In the genomic region with DNA sequence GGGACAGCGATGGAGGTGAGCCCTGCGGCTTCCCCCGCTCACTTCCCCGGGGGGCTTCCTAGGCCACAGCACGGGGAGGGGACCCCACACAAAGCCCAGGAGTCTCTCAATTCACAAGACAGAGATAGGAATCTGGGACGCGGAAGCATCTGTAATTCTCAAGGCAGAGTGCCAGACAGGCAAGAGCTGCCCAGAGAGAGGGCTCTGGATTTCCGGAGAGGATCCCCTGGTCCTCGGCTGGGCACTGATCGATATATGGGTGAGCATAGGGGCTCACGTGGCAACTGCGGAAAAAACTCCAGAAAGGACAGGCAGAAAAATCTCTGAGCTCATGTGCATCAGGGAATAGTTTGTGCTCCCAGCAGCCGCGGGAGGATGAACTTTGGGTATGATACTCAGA, we compare ENCODE assay signal across 19 cellular contexts.
DNase-seq lines count a peak whose midpoint lies in the region; ATAC-seq and TF ChIP-seq lines count a peak whose summit lies in the region.
"Had no signal": no experiment of that assay in that cellular context is flagged by ENCODE, and none has a peak within 500 bp of the region (broad histone marks: within the 10 kb centered on the region; RNA-seq: fewer than 3 reads in every experiment).

No MANE protein-coding gene starts in this region.

- H3K27ac Mint-ChIP-seq in neural crest cell (ENCODE audit: unreplicated experiment), result peak overlapping the region; percentile 30
- H3K27ac Mint-ChIP-seq: B cell; CD4-positive, CD25-positive, alpha-beta regulatory T cell; CD8-positive, alpha-beta T cell; HFFc6 had no signal

- no peak for TF ChIP-seq CTCF in right atrium auricular region (IDR thresholded peaks at IDR 0.05)
- no peak for TF ChIP-seq CTCF in left ventricle myocardium inferior (IDR thresholded peaks at IDR 0.05; ENCODE audit: borderline replicate concordance)
- no peak for TF ChIP-seq CTCF in coronary artery (IDR thresholded peaks at IDR 0.05)
- no peak for TF ChIP-seq CTCF in neural crest cell (conservative IDR thresholded peaks at IDR 0.05)

- no peak for ATAC-seq in stimulated activated naive CD8-positive, alpha-beta T cell treated with anti-CD3 and anti-CD28 coated beads, Interleukin-15, Interleukin-2, amounts not matched to agents 100 U/mL and 50 U/mL, for 24 hours
- no peak for ATAC-seq in HG02571 (IDR thresholded peaks at IDR 0.05; ENCODE audit: unreplicated experiment)
- ATAC-seq: CD8-positive, alpha-beta T cell had no signal

- H3K36me3 Mint-ChIP-seq in neural crest cell (ENCODE audit: low read depth), result peaks cover 4% of the 10 kb centered on the region

- no peaks in the 10 kb centered on the region for H3K9me3 ChIP-seq in right atrium auricular region
- H3K9me3 ChIP-seq in left ventricle myocardium inferior (replicated peaks), result peaks cover 8% of the 10 kb centered on the region
- H3K9me3 ChIP-seq: Caco-2, HAP-1 had no signal

- intact Hi-C loops in left ventricle myocardium inferior (cut with micrococcal nuclease), result no loop called here

- H3K4me3 ChIP-seq in right atrium auricular region (no peak overlapping the region), left ventricle myocardium inferior (no peak overlapping the region), coronary artery (no peak overlapping the region)
- H3K4me3 ChIP-seq: BLaER1, HAP-1 had no signal

- no peaks in the 10 kb centered on the region for H3K4me1 Mint-ChIP-seq in neural crest cell

- DNase-seq in right atrium auricular region (ENCODE audit: low spot score), result peak; percentile 48
- no peak for DNase-seq in left ventricle myocardium inferior
- peak; percentile 35 for DNase-seq in coronary artery (ENCODE audit: low spot score)
- no peak for DNase-seq in neural crest cell (ENCODE audit: low read depth, low spot score)
- DNase-seq in NCI-H2227 (lab: John Stamatoyannopoulos, UW; ENCODE audit: unreplicated experiment), result no peak
- no peak for DNase-seq in stimulated activated naive CD8-positive, alpha-beta T cell treated with anti-CD3 and anti-CD28 coated beads, Interleukin-15, Interleukin-2, amounts not matched to agents 100 U/mL and 50 U/mL, for 24 hours
- DNase-seq: Caco-2; CD4-positive, CD25-positive, alpha-beta regulatory T cell; DMS153; DND-41; GOT3; HFFc6 had no signal

- peaks cover 8% of the 10 kb centered on the region for H3K9me3 Mint-ChIP-seq in neural crest cell
- H3K9me3 Mint-ChIP-seq: HFFc6 had no signal

- H3K4me1 ChIP-seq in right atrium auricular region (no peaks in the 10 kb centered on the region), left ventricle myocardium inferior (no peaks in the 10 kb centered on the region)
- H3K4me1 ChIP-seq: HAP-1 had no signal

- H3K27me3 Mint-ChIP-seq in neural crest cell (ENCODE audit: low read depth), result no peaks in the 10 kb centered on the region
- H3K27me3 Mint-ChIP-seq: B cell; CD4-positive, CD25-positive, alpha-beta regulatory T cell had no signal

- no peak overlapping the region for H3K27ac ChIP-seq in right atrium auricular region
- no peak overlapping the region for H3K27ac ChIP-seq in left ventricle myocardium inferior (replicated peaks)
- H3K27ac ChIP-seq in coronary artery, result no peak overlapping the region
- H3K27ac ChIP-seq: 22Rv1, BLaER1, C4-2B had no signal

- no peak overlapping the region for H3K4me3 Mint-ChIP-seq in neural crest cell
- H3K4me3 Mint-ChIP-seq: B cell; CD4-positive, CD25-positive, alpha-beta regulatory T cell; CD8-positive, alpha-beta T cell; HFFc6 had no signal

- no peaks in the 10 kb centered on the region for H3K27me3 ChIP-seq in right atrium auricular region
- no peaks in the 10 kb centered on the region for H3K27me3 ChIP-seq in left ventricle myocardium inferior (ENCODE audit: low read depth)
- H3K27me3 ChIP-seq: BLaER1 had no signal

- H3K36me3 ChIP-seq in right atrium auricular region (no peaks in the 10 kb centered on the region), left ventricle myocardium inferior (no peaks in the 10 kb centered on the region)
- H3K36me3 ChIP-seq: BLaER1, HAP-1 had no signal

Comparison
In these comparisons a context has a peak if more than half of its experiments do, and no peak if none do; other contexts are left out.
1. DNase-seq: peak in right atrium auricular region (single experiment) and coronary artery (single experiment); none in left ventricle myocardium inferior (single experiment), neural crest cell (single experiment), NCI-H2227 (single experiment) and stimulated activated naive CD8-positive, alpha-beta T cell treated with anti-CD3 and anti-CD28 coated beads, Interleukin-15, Interleukin-2, amounts not matched to agents 100 U/mL and 50 U/mL, for 24 hours (single experiment).